In the genomic region with DNA sequence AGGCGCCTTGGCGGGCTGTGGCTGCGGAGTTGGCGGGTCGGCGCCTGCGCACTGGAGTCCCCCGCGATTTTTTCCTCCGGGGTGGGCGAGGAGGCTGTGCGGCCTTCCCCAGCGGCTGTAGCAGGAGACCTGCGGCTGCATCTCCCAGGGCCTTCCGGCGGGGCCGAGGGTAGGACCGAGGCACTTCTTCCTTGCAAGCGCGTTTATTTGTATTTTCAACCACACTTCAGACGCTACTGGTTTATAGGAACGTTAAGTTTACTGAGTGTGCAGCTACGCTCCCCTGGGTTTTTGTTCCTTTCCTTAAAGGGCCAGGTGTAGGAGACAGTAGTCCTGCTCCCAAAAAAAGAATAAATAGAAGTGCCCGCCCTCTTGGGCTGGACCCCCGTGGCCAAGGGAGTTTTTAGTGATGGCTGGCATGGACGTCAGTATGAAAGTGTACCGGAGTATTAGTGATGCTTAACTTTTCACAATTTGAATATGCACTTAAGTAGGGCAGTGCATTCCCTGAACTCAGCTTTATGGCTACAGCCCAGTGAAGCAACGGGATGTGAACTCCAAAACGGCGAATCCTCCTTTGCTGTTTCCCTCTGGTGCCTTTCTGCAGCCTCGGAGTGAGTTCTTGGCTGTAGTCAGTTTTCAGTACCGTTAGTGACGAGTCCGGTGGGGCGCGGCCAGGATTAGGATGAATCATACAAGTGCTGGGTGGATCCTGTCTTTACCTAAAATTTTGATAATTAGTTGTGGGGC, we compare ENCODE assay signal across 8 cellular contexts. TPM values are rescaled to one million over a fixed set of nuclear protein-coding genes. Genes with fewer than 3 reads are reported as not detected.
DNase-seq lines count a peak whose midpoint lies in the region; ATAC-seq and TF ChIP-seq lines count a peak whose summit lies in the region.

No MANE protein-coding gene starts in this region.

- H3K36me3 ChIP-seq in HUES6 (ENCODE audit: control insufficient read depth, insufficient read depth, low read length) (peaks cover 9% of the 10 kb centered on the region), neural progenitor cell (no peaks in the 10 kb centered on the region)

- peak overlapping the region; percentile 95 for H3K4me3 Mint-ChIP-seq in neural progenitor cell

- H3K4me1 ChIP-seq in HUES6 (ENCODE audit: control insufficient read depth, insufficient read depth, low read length) (peaks cover 14% of the 10 kb centered on the region), neural progenitor cell (peaks cover 30% of the 10 kb centered on the region)

- H3K36me3 Mint-ChIP-seq in neural progenitor cell: peaks cover 22% of the 10 kb centered on the region

- no peaks in the 10 kb centered on the region for H3K9me3 Mint-ChIP-seq in neural progenitor cell

- peaks cover 28% of the 10 kb centered on the region for H3K4me1 Mint-ChIP-seq in neural progenitor cell

- H3K9me3 ChIP-seq in HUES6 (ENCODE audit: control insufficient read depth, insufficient read depth, low read depth, low read length) (no peaks in the 10 kb centered on the region), neural progenitor cell (ENCODE audit: low read depth) (no peaks in the 10 kb centered on the region)

- peaks cover 11% of the 10 kb centered on the region for H3F3A ChIP-seq in neural progenitor cell (ENCODE audit: low read depth)

- TF ChIP-seq CTCF in foreskin fibroblast (IDR thresholded peaks at IDR 0.05; ENCODE audit: low read depth, low read length) (no peak), neural progenitor cell (IDR thresholded peaks at IDR 0.05) (no peak)

- H3K9ac ChIP-seq in HUES6 (ENCODE audit: low read length): peak overlapping the region; percentile 97
- H3K9ac ChIP-seq in neural progenitor cell: peak overlapping the region; percentile 77

- H3K27ac ChIP-seq in HUES6 (ENCODE audit: low read depth, low read length) (peak overlapping the region; percentile 81), neural progenitor cell (peak overlapping the region; percentile 84)

- H3K4me3 ChIP-seq in HUES6 (ENCODE audit: low read depth, low read length) (peak overlapping the region; percentile 95), foreskin fibroblast (ENCODE audit: low read depth in 1 of 2, low read length in 2 of 2) (peak overlapping the region; percentile 75 to 76), neural progenitor cell (peak overlapping the region; percentile 100)

- ATAC-seq in GM21390 (IDR thresholded peaks at IDR 0.05; ENCODE audit: unreplicated experiment): peak; percentile 23

- H3K4me2 ChIP-seq in neural progenitor cell: peak overlapping the region; percentile 81

- DNase-seq in COR-L47 (lab: John Stamatoyannopoulos, UW) (peak; percentile 62), SHP77 (lab: John Stamatoyannopoulos, UW) (peak; percentile 12 to 95), foreskin fibroblast (peak; percentile 78 to 93), neural progenitor cell (ENCODE audit: low spot score) (peak; percentile 47), stromal cell of bone marrow (ENCODE audit: low read depth) (peak; percentile 77)
- peak; percentile 93 for DNase-seq in activated gamma-delta T cell treated with anti-CD3 and anti-CD28 coated beads, Interleukin-2, amount 50 U/mL, for 16 hours (ENCODE audit: low read depth)

- no peaks in the 10 kb centered on the region for H3K27me3 ChIP-seq in HUES6 (ENCODE audit: control insufficient read depth, insufficient read depth, low read length)
- no peaks in the 10 kb centered on the region for H3K27me3 ChIP-seq in neural progenitor cell

- peaks cover 6% of the 10 kb centered on the region for H3K27me3 Mint-ChIP-seq in neural progenitor cell (ENCODE audit: insufficient read depth, low read depth)

- peaks cover 79% of the 10 kb centered on the region for H3K79me2 ChIP-seq in neural progenitor cell (ENCODE audit: low read depth)

- H2AFZ ChIP-seq in neural progenitor cell (replicated peaks): peak overlapping the region; percentile 89

- peak overlapping the region; percentile 97 for H3K27ac Mint-ChIP-seq in neural progenitor cell

- peaks cover 33% of the 10 kb centered on the region for H4K20me1 ChIP-seq in neural progenitor cell (ENCODE audit: low read depth)

RNA-seq across cellular contexts. Expression of a gene that starts 1.0 kb away (rescaled TPM):
- 80.7 and 111 TPM in 2 replicates for total RNA-seq in neural progenitor cell (ENCODE audit: low replicate concordance)

RNA-seq across cellular contexts. Expression of a gene that starts 18.7 kb away (rescaled TPM):
- total RNA-seq in neural progenitor cell (ENCODE audit: low replicate concordance): 23.1 and 29.0 TPM in 2 replicates

Comparison
In these comparisons a context has a peak if more than half of its experiments do, and no peak if none do; other contexts are left out.
1. Peak in every context shown above with its lines: DNase-seq, ATAC-seq, H3K4me3 ChIP-seq and H3K27ac ChIP-seq.